8 cellular contexts compared by ENCODE assay signal in genomic region chr17:42512733-42513251, GRCh38. TPM values are rescaled to one million over a fixed set of nuclear protein-coding genes. Genes with fewer than 3 reads are reported as not detected.
DNase-seq lines count a peak whose midpoint lies in the region; ATAC-seq, FAIRE-seq and TF ChIP-seq lines count a peak whose summit lies in the region.
"Had no signal": no experiment of that assay in that cellular context is flagged by ENCODE, and none has a peak within 500 bp of the region (broad histone marks: within the 10 kb centered on the region; RNA-seq: fewer than 3 reads in every experiment).

No MANE protein-coding gene starts in this region.

- peaks cover 2% of the 10 kb centered on the region for H3K9me1 ChIP-seq in K562 (ENCODE audit: control insufficient read depth, insufficient read depth, low read length)

- H3K9ac ChIP-seq in K562 (ENCODE audit: insufficient read depth in 1 of 2, low read depth in 2 of 2, low read length in 2 of 2) = peak overlapping the region in 1 of 2 experiments; percentile 8; a peak in 1 of 4 replicates

- in situ Hi-C loops in K562 (cut with MboI) = no loop called here

- no peak for TF ChIP-seq CTCF in GM10248 (IDR thresholded peaks at IDR 0.05; ENCODE audit: control extremely low read depth, extremely low read depth, low read depth, missing control alignments)
- TF ChIP-seq CTCF in K562 (IDR thresholded peaks at IDR 0.05 in 2 of 3, conservative IDR thresholded peaks at IDR 0.05 in 1 of 3; ENCODE audit: insufficient read depth in 2 of 3, low read depth in 1 of 3, low read length in 3 of 3) = no peak
- no peak for TF ChIP-seq CTCF in neural crest cell (conservative IDR thresholded peaks at IDR 0.05)

- H3K4me1 ChIP-seq in K562 (replicated peaks in 1 of 2; ENCODE audit: control insufficient read depth in 2 of 2, insufficient read depth in 2 of 2, low read length in 2 of 2) = peaks cover 21 to 24% of the 10 kb centered on the region in 2 experiments

- H3K4me2 ChIP-seq in K562 (ENCODE audit: insufficient read depth, low read length) = no peak overlapping the region

- WGBS in K562 (ENCODE audit: insufficient coverage, low coverage, missing lambda C conversion rate) = 83% methylated on average over 6 of the region's 6 CpGs

- H3K36me3 Mint-ChIP-seq in neural crest cell (ENCODE audit: low read depth) = peaks cover 1% of the 10 kb centered on the region

- peaks cover 88% of the 10 kb centered on the region for H3K36me3 ChIP-seq in K562 (ENCODE audit: control insufficient read depth, insufficient read depth, low read length)

- peaks cover 5% of the 10 kb centered on the region for H3K4me1 Mint-ChIP-seq in neural crest cell

- no peak overlapping the region; the same call in 2 of the 3 replicates for H3K27ac ChIP-seq in K562 (ENCODE audit: extremely low read depth, low read depth, low read length)

- CTCF ChIA-PET in GM10248 (lab: Yijun Ruan, JAX) (interaction anchor here (0.9 to 1.9 kb wide), 7 partner anchors 10 to 379 kb away, joined by 3 to 8 read pairs (median 3); no protein-coding TSS in a partner anchor), K562 (lab: Yijun Ruan, JAX; ENCODE audit: low intra/inter-chr PET ratio) (no interaction called here)

- no TSS peak for BruUV-seq in K562 (replicated peaks; lab: Mats Ljungman, UMichigan)

- H3K27me3 Mint-ChIP-seq in neural crest cell (ENCODE audit: low read depth) = no peaks in the 10 kb centered on the region

- no peak for TF ChIP-seq EP300 in K562 (IDR thresholded peaks at IDR 0.05; ENCODE audit: low read length)

- H3K4me3 ChIP-seq in K562 = no peak overlapping the region

- H3K9me3 Mint-ChIP-seq in neural crest cell = no peaks in the 10 kb centered on the region

- POLR2A ChIA-PET in GM10248 (lab: Yijun Ruan, JAX) (interaction anchor here (0.6 kb wide), 1 partner anchor 51 kb away, joined by 3 read pairs; no protein-coding TSS in a partner anchor), K562 (lab: Yijun Ruan, JAX) (interaction anchor here (0.6 to 2.9 kb wide), 3 partner anchors 19 to 96 kb away, joined by 3 to 9 read pairs (median 3); no protein-coding TSS in a partner anchor)

- DNase-seq in GM10248 (ENCODE audit: extremely low spot score) (peak; percentile 82), K562 (ENCODE audit: extremely low read depth in 1 of 4, low spot score in 3 of 4) (no peak), neural crest cell (ENCODE audit: low read depth, low spot score) (no peak), AG08395 (ENCODE audit: low spot score) (no peak), NCI-H82 treated with DMSO at 0.1 percent for 48 hours (lab: John Stamatoyannopoulos, UW; ENCODE audit: unreplicated experiment) (no peak)
- DNase-seq: activated effector memory CD4-positive, alpha-beta T cell treated with Interleukin-2 at 50 U/mL for 16 hours; NCI-H1105 treated with DMSO at 0.1 percent for 48 hours had no signal

- no peaks in the 10 kb centered on the region; the same call in 1 of the 2 replicates for H4K20me1 ChIP-seq in K562 (replicated peaks; ENCODE audit: control insufficient read depth, insufficient read depth, low read length)

- no peak overlapping the region for H2AFZ ChIP-seq in K562 (ENCODE audit: low read depth, low read length)

- no peak overlapping the region for H3K4me3 Mint-ChIP-seq in neural crest cell

- peaks cover 6% of the 10 kb centered on the region; the same call in 1 of the 3 replicates for H3K79me2 ChIP-seq in K562 (ENCODE audit: control insufficient read depth, insufficient read depth, low read length)

- TF ChIP-seq POLR2A in K562 (conservative IDR thresholded peaks at IDR 0.05) = no peak

- no peak for TF ChIP-seq RAD21 in K562 (CRISPR knock-in tag; conservative IDR thresholded peaks at IDR 0.05 in 1 of 2, IDR thresholded peaks at IDR 0.05 in 1 of 2)

- H3K27me3 ChIP-seq in K562 (ENCODE audit: control insufficient read depth in 2 of 2, insufficient read depth in 2 of 2, low read length in 2 of 2) = no peaks in the 10 kb centered on the region

- H3K9me3 ChIP-seq in K562 (replicated peaks; ENCODE audit: control insufficient read depth, insufficient read depth, low read depth, low read length) = no peaks in the 10 kb centered on the region

- intact Hi-C loops in K562 (cut with micrococcal nuclease) = no loop called here

- no peak for FAIRE-seq in K562 (lab: Jason Lieb, UNC)

- no peak for ATAC-seq in K562
- no peak for ATAC-seq in HG02938 (IDR thresholded peaks at IDR 0.05; ENCODE audit: unreplicated experiment)

- H3K27ac Mint-ChIP-seq in neural crest cell (ENCODE audit: unreplicated experiment) = peak overlapping the region; percentile 6

RNA-seq across cellular contexts. Expression of gene NAGLU, which starts 23.2 kb away (rescaled TPM):
- total RNA-seq in K562 (2011; cell fraction: chromatin; rRNA removed; ENCODE audit: low replicate concordance) = 16.1 and 63.4 TPM in 2 replicates
- total RNA-seq in K562 (2011; cell fraction: nucleolus; rRNA removed) = 75.0 and 82.4 TPM in 2 replicates
- 39.3 and 45.6 TPM in 2 replicates for total RNA-seq in K562 (2011; cell fraction: nucleoplasm; rRNA removed)
- 13.9 and 14.0 TPM in 2 replicates for total RNA-seq in K562 (2014; rRNA removed)
- 2.6 and 3.6 TPM in 2 replicates for total RNA-seq in K562 (2014; rRNA removed; fragmentation: Illumina TruSeq; extraction: Trizol)
- 9.3 and 10.7 TPM in 2 replicates for total RNA-seq in K562 (2015; rRNA removed; fragmentation: Illumina TruSeq; extraction: Trizol)
- 18.0 and 21.5 TPM in 2 replicates for total RNA-seq in K562 (2021)
- 8.5 and 8.6 TPM in 2 replicates for polyA plus RNA-seq in K562 (2011; rRNA removed)
- polyA plus RNA-seq in K562 (2011; cell fraction: cytosol; rRNA removed) = 7.8 and 21.4 TPM in 2 replicates
- 29.1 and 66.7 TPM in 2 replicates for polyA plus RNA-seq in K562 (2011; cell fraction: nucleus; rRNA removed)
- 10.6 and 14.8 TPM in 2 replicates for polyA plus RNA-seq in K562 (2012)
- polyA plus RNA-seq in K562 (2014; fragmentation: Illumina TruSeq; extraction: Trizol) = 6.2 and 12.7 TPM in 2 replicates
- under 1 TPM; 0.04 to 0.21 TPM for polyA plus RNA-seq in K562 (2014; fragmentation: Nextera tagmentation; extraction: Ambion mirVana)
- 17.2 and 20.8 TPM in 2 replicates for polyA plus RNA-seq in K562 (2014; rRNA removed)
- polyA minus RNA-seq in K562 (2011; rRNA and poly(A)+ RNA removed) = 2.3 and 6.4 TPM in 2 replicates
- polyA minus RNA-seq in K562 (2011; cell fraction: cytosol; rRNA and poly(A)+ RNA removed) = 3.2 and 8.1 TPM in 2 replicates
- 17.4 and 22.3 TPM in 2 replicates for polyA minus RNA-seq in K562 (2011; cell fraction: nucleus; rRNA and poly(A)+ RNA removed)
- 20.5 and 21.2 TPM in 2 replicates for total RNA-seq in neural crest cell

RNA-seq across cellular contexts. Expression of gene HSD17B1, which starts 39.9 kb away (rescaled TPM):
- total RNA-seq in K562 (2011; cell fraction: chromatin; rRNA removed; ENCODE audit: low replicate concordance) = 3.9 and 8.6 TPM in 2 replicates
- 9.5 TPM in 2 replicates for total RNA-seq in K562 (2011; cell fraction: nucleolus; rRNA removed)
- total RNA-seq in K562 (2011; cell fraction: nucleoplasm; rRNA removed) = 5.4 and 5.5 TPM in 2 replicates
- total RNA-seq in K562 (2014; rRNA removed) (21.1 and 25.0 TPM in 2 replicates), K562 (2014; rRNA removed; fragmentation: Illumina TruSeq; extraction: Trizol) (1.1 and 1.3 TPM in 2 replicates), K562 (2015; rRNA removed; fragmentation: Illumina TruSeq; extraction: Trizol) (6.7 and 7.1 TPM in 2 replicates), K562 (2021) (12.9 and 13.9 TPM in 2 replicates), neural crest cell (1.2 and 1.9 TPM in 2 replicates)
- polyA plus RNA-seq in K562 (2011; rRNA removed) (3.6 and 5.3 TPM in 2 replicates), K562 (2014; fragmentation: Illumina TruSeq; extraction: Trizol) (1.6 and 7.0 TPM in 2 replicates), K562 (2014; fragmentation: Nextera tagmentation; extraction: Ambion mirVana) (under 1 TPM; 0.55 to 0.73 TPM), K562 (2014; rRNA removed) (17.0 and 17.3 TPM in 2 replicates)
- polyA plus RNA-seq in K562 (2011; cell fraction: cytosol; rRNA removed) = 6.4 and 18.6 TPM in 2 replicates
- 3.8 and 8.0 TPM in 2 replicates for polyA plus RNA-seq in K562 (2011; cell fraction: nucleus; rRNA removed)
- 10.9 and 13.0 TPM in 2 replicates for polyA plus RNA-seq in K562 (2012)
- 0.66 and 0.84 TPM in 2 replicates for polyA minus RNA-seq in K562 (2011; rRNA and poly(A)+ RNA removed)
- 4.9 and 8.0 TPM in 2 replicates for polyA minus RNA-seq in K562 (2011; cell fraction: cytosol; rRNA and poly(A)+ RNA removed)
- 2.3 and 2.7 TPM in 2 replicates for polyA minus RNA-seq in K562 (2011; cell fraction: nucleus; rRNA and poly(A)+ RNA removed)

RNA-seq across cellular contexts. Expression of gene COASY, which starts 49.2 kb away (rescaled TPM):
- total RNA-seq in K562 (2011; cell fraction: chromatin; rRNA removed; ENCODE audit: low replicate concordance) = 117 and 276 TPM in 2 replicates
- 148 and 164 TPM in 2 replicates for total RNA-seq in K562 (2011; cell fraction: nucleolus; rRNA removed)
- total RNA-seq in K562 (2011; cell fraction: nucleoplasm; rRNA removed) = 145 and 162 TPM in 2 replicates
- 43.5 and 62.9 TPM in 2 replicates for total RNA-seq in K562 (2014; rRNA removed)
- total RNA-seq in K562 (2014; rRNA removed; fragmentation: Illumina TruSeq; extraction: Trizol) = 33.3 and 43.2 TPM in 2 replicates
- total RNA-seq in K562 (2015; rRNA removed; fragmentation: Illumina TruSeq; extraction: Trizol) = 25.4 and 32.0 TPM in 2 replicates
- total RNA-seq in K562 (2021) = 167 and 175 TPM in 2 replicates
- polyA plus RNA-seq in K562 (2011; rRNA removed) = 38.7 and 58.6 TPM in 2 replicates
- polyA plus RNA-seq in K562 (2011; cell fraction: cytosol; rRNA removed) = 34.8 and 93.5 TPM in 2 replicates
- 262 and 432 TPM in 2 replicates for polyA plus RNA-seq in K562 (2011; cell fraction: nucleus; rRNA removed)
- 137 and 160 TPM in 2 replicates for polyA plus RNA-seq in K562 (2012)
- 99.8 and 139 TPM in 2 replicates for polyA plus RNA-seq in K562 (2014; fragmentation: Illumina TruSeq; extraction: Trizol)
- 10 to 100 TPM; 62.3 to 80.6 TPM for polyA plus RNA-seq in K562 (2014; fragmentation: Nextera tagmentation; extraction: Ambion mirVana)
- polyA plus RNA-seq in K562 (2014; rRNA removed) = 80.5 and 95.2 TPM in 2 replicates
- polyA minus RNA-seq in K562 (2011; rRNA and poly(A)+ RNA removed) = 19.9 and 27.4 TPM in 2 replicates
- 39.1 and 51.2 TPM in 2 replicates for polyA minus RNA-seq in K562 (2011; cell fraction: cytosol; rRNA and poly(A)+ RNA removed)
- 39.4 and 40.0 TPM in 2 replicates for polyA minus RNA-seq in K562 (2011; cell fraction: nucleus; rRNA and poly(A)+ RNA removed)
- total RNA-seq in neural crest cell = 58.3 and 59.6 TPM in 2 replicates

RNA-seq across cellular contexts. Expression of gene MLX, which starts 54.1 kb away (rescaled TPM):
- total RNA-seq in K562 (2011; cell fraction: chromatin; rRNA removed; ENCODE audit: low replicate concordance) = 94.6 and 259 TPM in 2 replicates
- total RNA-seq in K562 (2011; cell fraction: nucleolus; rRNA removed) = 158 and 168 TPM in 2 replicates
- 148 and 161 TPM in 2 replicates for total RNA-seq in K562 (2011; cell fraction: nucleoplasm; rRNA removed)
- total RNA-seq in K562 (2014; rRNA removed) (42.9 and 51.6 TPM in 2 replicates), K562 (2014; rRNA removed; fragmentation: Illumina TruSeq; extraction: Trizol) (41.2 and 45.4 TPM in 2 replicates), K562 (2015; rRNA removed; fragmentation: Illumina TruSeq; extraction: Trizol) (47.6 and 48.6 TPM in 2 replicates), K562 (2021) (50.0 and 55.1 TPM in 2 replicates), neural crest cell (38.6 and 41.1 TPM in 2 replicates)
- polyA plus RNA-seq in K562 (2011; rRNA removed) (41.8 and 58.9 TPM in 2 replicates), K562 (2014; fragmentation: Illumina TruSeq; extraction: Trizol) (71.5 and 84.2 TPM in 2 replicates), K562 (2014; fragmentation: Nextera tagmentation; extraction: Ambion mirVana) (100 to 1,000 TPM in 1 of 2 experiments, 10 to 100 TPM in 1; 82.7 to 100 TPM), K562 (2014; rRNA removed) (71.3 and 82.0 TPM in 2 replicates)
- 35.1 and 46.5 TPM in 2 replicates for polyA plus RNA-seq in K562 (2011; cell fraction: cytosol; rRNA removed)
- 76.8 and 145 TPM in 2 replicates for polyA plus RNA-seq in K562 (2011; cell fraction: nucleus; rRNA removed)
- 46.8 and 71.4 TPM in 2 replicates for polyA plus RNA-seq in K562 (2012)
- polyA minus RNA-seq in K562 (2011; rRNA and poly(A)+ RNA removed) = 42.5 and 66.7 TPM in 2 replicates
- polyA minus RNA-seq in K562 (2011; cell fraction: cytosol; rRNA and poly(A)+ RNA removed) = 16.9 and 28.1 TPM in 2 replicates
- polyA minus RNA-seq in K562 (2011; cell fraction: nucleus; rRNA and poly(A)+ RNA removed) = 36.9 and 49.1 TPM in 2 replicates

RNA-seq across cellular contexts. Expression of gene ATP6V0A1, which starts 54.1 kb away (rescaled TPM):
- 998 and 1,046 TPM in 2 replicates for total RNA-seq in K562 (2011; cell fraction: chromatin; rRNA removed; ENCODE audit: low replicate concordance)
- 668 and 698 TPM in 2 replicates for total RNA-seq in K562 (2011; cell fraction: nucleolus; rRNA removed)
- total RNA-seq in K562 (2011; cell fraction: nucleoplasm; rRNA removed) = 746 and 878 TPM in 2 replicates
- total RNA-seq in K562 (2014; rRNA removed) (71.7 and 82.2 TPM in 2 replicates), K562 (2014; rRNA removed; fragmentation: Illumina TruSeq; extraction: Trizol) (75.5 and 89.2 TPM in 2 replicates), K562 (2015; rRNA removed; fragmentation: Illumina TruSeq; extraction: Trizol) (54.9 and 56.1 TPM in 2 replicates), K562 (2021) (127 and 141 TPM in 2 replicates), neural crest cell (59.4 and 64.7 TPM in 2 replicates)
- polyA plus RNA-seq in K562 (2011; rRNA removed) (102 and 104 TPM in 2 replicates), K562 (2014; fragmentation: Illumina TruSeq; extraction: Trizol) (143 and 158 TPM in 2 replicates), K562 (2014; fragmentation: Nextera tagmentation; extraction: Ambion mirVana) (10 to 100 TPM; 11.8 to 46.3 TPM), K562 (2014; rRNA removed) (62.7 and 80.3 TPM in 2 replicates)
- polyA plus RNA-seq in K562 (2011; cell fraction: cytosol; rRNA removed) = 101 and 137 TPM in 2 replicates
- polyA plus RNA-seq in K562 (2011; cell fraction: nucleus; rRNA removed) = 300 and 643 TPM in 2 replicates
- polyA plus RNA-seq in K562 (2012) = 77.1 and 103 TPM in 2 replicates
- 165 and 302 TPM in 2 replicates for polyA minus RNA-seq in K562 (2011; rRNA and poly(A)+ RNA removed)
- polyA minus RNA-seq in K562 (2011; cell fraction: cytosol; rRNA and poly(A)+ RNA removed) = 41.3 and 104 TPM in 2 replicates
- 181 and 232 TPM in 2 replicates for polyA minus RNA-seq in K562 (2011; cell fraction: nucleus; rRNA and poly(A)+ RNA removed)
